Comparison of ENCODE assay signal across 12 cellular contexts in genomic region chr3:111692593-111693552, GRCh38. TPM values are rescaled to one million over a fixed set of nuclear protein-coding genes. Genes with fewer than 3 reads are reported as not detected.
DNase-seq lines count a peak whose midpoint lies in the region; ATAC-seq and TF ChIP-seq lines count a peak whose summit lies in the region.
"Had no signal": no experiment of that assay in that cellular context is flagged by ENCODE, and none has a peak within 500 bp of the region (broad histone marks: within the 10 kb centered on the region; RNA-seq: fewer than 3 reads in every experiment).

No MANE protein-coding gene starts in this region.

- H3K9me3 ChIP-seq in right cardiac atrium (ENCODE audit: control insufficient read depth, low read length) (no peaks in the 10 kb centered on the region), OCI-LY3 (ENCODE audit: insufficient read depth, low read length) (no peaks in the 10 kb centered on the region), upper lobe of right lung (no peaks in the 10 kb centered on the region)

- H3K4me3 Mint-ChIP-seq in stimulated activated effector memory CD8-positive, alpha-beta T cell treated with anti-CD3 and anti-CD28 coated beads, Interleukin-12 subunit alpha, Interleukin-12 subunit beta, amount 100 ng/mL, for 72 hours: peak overlapping the region; percentile 40

- no peak overlapping the region for H3K9ac ChIP-seq in OCI-LY3 (ENCODE audit: low read length)
- H3K9ac ChIP-seq: parathyroid adenoma had no signal

- no peak overlapping the region for H3K27ac ChIP-seq in right cardiac atrium (ENCODE audit: low read length)
- H3K27ac ChIP-seq in OCI-LY3 (ENCODE audit: low read length): no peak overlapping the region
- no peak overlapping the region for H3K27ac ChIP-seq in upper lobe of right lung
- H3K27ac ChIP-seq: brain microvascular endothelial cell, parathyroid adenoma had no signal

- DNase-seq in Right ventricle myocardium superior (no peak), right cardiac atrium (no peak), KG1 (lab: John Stamatoyannopoulos, UW) (no peak), islet precursor cell (no peak), upper lobe of right lung (no peak)
- DNase-seq in stimulated activated effector memory CD8-positive, alpha-beta T cell treated with anti-CD3 and anti-CD28 coated beads, Interleukin-12 subunit alpha, Interleukin-12 subunit beta, amount 100 ng/mL, for 72 hours (ENCODE audit: low spot score in 2 of 2): no peak
- DNase-seq: brain microvascular endothelial cell, DMS79, glutamatergic neuron had no signal

- H3K36me3 Mint-ChIP-seq in stimulated activated effector memory CD8-positive, alpha-beta T cell treated with anti-CD3 and anti-CD28 coated beads, Interleukin-12 subunit alpha, Interleukin-12 subunit beta, amount 100 ng/mL, for 72 hours: peaks cover 15% of the 10 kb centered on the region

- H2AFZ ChIP-seq in OCI-LY3 (ENCODE audit: low read depth, low read length): no peak overlapping the region
- H2AFZ ChIP-seq: parathyroid adenoma had no signal

- no peaks in the 10 kb centered on the region for H3K9me3 Mint-ChIP-seq in stimulated activated effector memory CD8-positive, alpha-beta T cell treated with anti-CD3 and anti-CD28 coated beads, Interleukin-12 subunit alpha, Interleukin-12 subunit beta, amount 100 ng/mL, for 72 hours

- no peak overlapping the region for H3K4me3 ChIP-seq in right cardiac atrium (ENCODE audit: low read length)
- H3K4me3 ChIP-seq in OCI-LY3 (ENCODE audit: low read length): 0 out of 2 replicates have a peak overlapping the region, but pooled peaks have one; percentile 15
- no peak overlapping the region for H3K4me3 ChIP-seq in upper lobe of right lung

- intact Hi-C loops in Right ventricle myocardium superior (cut with DNase I): no loop called here
- intact Hi-C loops in right cardiac atrium (cut with DNase I): no loop called here
- intact Hi-C loops in upper lobe of right lung (cut with DNase I): no loop called here

- H4K20me1 ChIP-seq in OCI-LY3 (ENCODE audit: insufficient read depth, low read length): no peaks in the 10 kb centered on the region

- H3K27me3 ChIP-seq in right cardiac atrium (ENCODE audit: control insufficient read depth, insufficient read depth) (no peaks in the 10 kb centered on the region), OCI-LY3 (ENCODE audit: low read depth, low read length) (peaks cover 5% of the 10 kb centered on the region; the same call in 1 of the 2 replicates), upper lobe of right lung (no peaks in the 10 kb centered on the region)
- H3K27me3 ChIP-seq: brain microvascular endothelial cell had no signal

- peak overlapping the region; percentile 41 for H3K4me2 ChIP-seq in OCI-LY3 (ENCODE audit: low read length)

- peaks cover 66% of the 10 kb centered on the region for H3K4me1 Mint-ChIP-seq in stimulated activated effector memory CD8-positive, alpha-beta T cell treated with anti-CD3 and anti-CD28 coated beads, Interleukin-12 subunit alpha, Interleukin-12 subunit beta, amount 100 ng/mL, for 72 hours

- no peaks in the 10 kb centered on the region for H3K79me2 ChIP-seq in OCI-LY3 (ENCODE audit: low read length)
- H3K79me2 ChIP-seq: parathyroid adenoma had no signal

- H3K36me3 ChIP-seq in OCI-LY3 (replicated peaks; ENCODE audit: low read depth, low read length) (no peaks in the 10 kb centered on the region), upper lobe of right lung (no peaks in the 10 kb centered on the region)
- H3K36me3 ChIP-seq: brain microvascular endothelial cell had no signal

- H3K4me1 ChIP-seq in right cardiac atrium (ENCODE audit: control insufficient read depth, insufficient read depth, low read length) (no peaks in the 10 kb centered on the region), OCI-LY3 (ENCODE audit: low read length) (peaks cover 17% of the 10 kb centered on the region), upper lobe of right lung (no peaks in the 10 kb centered on the region)
- H3K4me1 ChIP-seq: parathyroid adenoma had no signal

- peak; percentile 68 for ATAC-seq in Right ventricle myocardium superior (ENCODE audit: poor library complexity)
- ATAC-seq in right cardiac atrium: no peak
- peak; percentile 49 for ATAC-seq in HG02763 (IDR thresholded peaks at IDR 0.05; ENCODE audit: unreplicated experiment)
- ATAC-seq in stimulated activated effector memory CD8-positive, alpha-beta T cell treated with anti-CD3 and anti-CD28 coated beads, Interleukin-12 subunit alpha, Interleukin-12 subunit beta, amount 100 ng/mL, for 72 hours: peak; percentile 25
- ATAC-seq in upper lobe of right lung: no peak

- TF ChIP-seq CTCF in OCI-LY3 (IDR thresholded peaks at IDR 0.05; ENCODE audit: low read depth, low read length): no peak
- TF ChIP-seq CTCF in upper lobe of right lung (IDR thresholded peaks at IDR 0.05): no peak

- peak overlapping the region; percentile 86 for H3K27ac Mint-ChIP-seq in stimulated activated effector memory CD8-positive, alpha-beta T cell treated with anti-CD3 and anti-CD28 coated beads, Interleukin-12 subunit alpha, Interleukin-12 subunit beta, amount 100 ng/mL, for 72 hours

- 53% methylated on average over 8 of the region's 8 CpGs for WGBS in right cardiac atrium

RNA-seq across cellular contexts. Expression of gene PLCXD2, which starts 18.4 kb away (rescaled TPM):
- 3.4 TPM for total RNA-seq in Right ventricle myocardium superior
- under 1 TPM; 0.29 to 0.61 (median 0.55) TPM for total RNA-seq in right cardiac atrium
- 0.27 TPM for polyA plus RNA-seq in right cardiac atrium
- 12.4 TPM for total RNA-seq in upper lobe of right lung

Comparison
In these comparisons a context has a peak if more than half of its experiments do, and no peak if none do; other contexts are left out.
1. ATAC-seq: peak in Right ventricle myocardium superior (single experiment), HG02763 (single experiment) and stimulated activated effector memory CD8-positive, alpha-beta T cell treated with anti-CD3 and anti-CD28 coated beads, Interleukin-12 subunit alpha, Interleukin-12 subunit beta, amount 100 ng/mL, for 72 hours (single experiment); none in right cardiac atrium (0 of 2) and upper lobe of right lung (single experiment).